Comparison of ENCODE assay signal across 8 cellular contexts in the genomic region with DNA sequence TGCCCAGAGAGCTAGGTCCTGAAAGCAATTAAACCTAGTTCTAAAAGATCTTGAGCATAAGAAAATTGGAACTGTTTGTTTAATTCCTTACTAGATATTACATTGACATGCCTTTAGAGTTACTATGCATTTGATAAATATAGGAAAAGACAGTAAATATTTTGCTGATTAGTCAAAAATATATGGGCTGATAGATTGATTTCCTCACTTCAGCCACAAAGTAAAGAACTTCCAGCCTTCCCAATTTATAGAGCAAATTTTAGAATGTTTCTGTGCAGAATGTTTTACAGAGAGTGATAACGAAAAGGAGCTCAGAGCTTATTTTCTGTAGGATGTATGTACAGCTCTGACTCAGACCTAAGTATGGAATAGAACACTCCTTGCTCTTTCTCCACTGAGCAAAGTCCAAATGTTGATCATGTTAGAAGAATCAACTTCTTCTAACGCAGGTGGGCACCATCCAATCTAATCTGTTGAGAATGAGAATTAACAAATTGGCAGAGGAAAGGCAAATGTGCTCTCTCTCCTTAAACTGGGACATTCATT.
"Had no signal": no experiment of that assay in that cellular context is flagged by ENCODE, and none has a peak within 500 bp of the region (broad histone marks: within the 10 kb centered on the region; RNA-seq: fewer than 3 reads in every experiment).

No MANE protein-coding gene starts in this region.

- H3K36me3 Mint-ChIP-seq: activated naive CD4-positive, alpha-beta T cell treated with anti-CD3 and anti-CD28 coated beads, Interleukin-2, amount 50 U/mL, for 24 hours had no signal

- H3K4me1 Mint-ChIP-seq: activated CD4-positive, alpha-beta T cell treated with anti-CD3 and anti-CD28 coated beads for 36 hours; activated naive CD4-positive, alpha-beta T cell treated with anti-CD3 and anti-CD28 coated beads, Interleukin-2, amount 50 U/mL, for 24 hours had no signal

- H3K27ac Mint-ChIP-seq: activated CD4-positive, alpha-beta T cell treated with anti-CD3 and anti-CD28 coated beads for 36 hours; activated CD8-positive, alpha-beta T cell treated with anti-CD3 and anti-CD28 coated beads, Interleukin-2, amount 10 ng/mL, durations not matched to agents 7 days and 5 days; activated naive CD4-positive, alpha-beta T cell treated with anti-CD3 and anti-CD28 coated beads, Interleukin-2, amount 50 U/mL, for 24 hours had no signal

- H3K9me3 ChIP-seq: breast epithelium had no signal

- H3K4me3 ChIP-seq: breast epithelium, PC-9 had no signal

- DNase-seq: KG1, SIG-M5 had no signal

- H3K4me3 Mint-ChIP-seq: activated CD4-positive, alpha-beta T cell treated with anti-CD3 and anti-CD28 coated beads for 36 hours; activated CD8-positive, alpha-beta T cell treated with anti-CD3 and anti-CD28 coated beads, Interleukin-2, amount 10 ng/mL, durations not matched to agents 7 days and 5 days; activated naive CD4-positive, alpha-beta T cell treated with anti-CD3 and anti-CD28 coated beads, Interleukin-2, amount 50 U/mL, for 24 hours had no signal

- H3K36me3 ChIP-seq: breast epithelium, WERI-Rb-1 had no signal

- H3K9me3 Mint-ChIP-seq: activated naive CD4-positive, alpha-beta T cell treated with anti-CD3 and anti-CD28 coated beads, Interleukin-2, amount 50 U/mL, for 24 hours had no signal

- H3K27me3 Mint-ChIP-seq: activated CD4-positive, alpha-beta T cell treated with anti-CD3 and anti-CD28 coated beads for 36 hours had no signal

- H3K27me3 ChIP-seq: breast epithelium had no signal

- H3K27ac ChIP-seq: breast epithelium, PC-9, WERI-Rb-1 had no signal

- H3K4me2 ChIP-seq: PC-9 had no signal

- H2AFZ ChIP-seq: PC-9 had no signal

- H3K4me1 ChIP-seq: breast epithelium had no signal
